Comparison of ENCODE assay signal across 8 cellular contexts in genomic region chr19:8446055-8446709, GRCh38. TPM values are rescaled to one million over a fixed set of nuclear protein-coding genes. Genes with fewer than 3 reads are reported as not detected.
DNase-seq lines count a peak whose midpoint lies in the region; ATAC-seq and TF ChIP-seq lines count a peak whose summit lies in the region.

No MANE protein-coding gene starts in this region.

- no peaks in the 10 kb centered on the region for H3K9me2 ChIP-seq in HCT116 (ENCODE audit: insufficient read depth)

- ATAC-seq in HCT116, result no peak
- ATAC-seq in stimulated activated effector memory CD8-positive, alpha-beta T cell treated with anti-CD3 and anti-CD28 coated beads, Interleukin-12 subunit alpha, Interleukin-12 subunit beta, amount 100 ng/mL, for 72 hours, result no peak
- no peak for ATAC-seq in GM19452 (IDR thresholded peaks at IDR 0.05; ENCODE audit: unreplicated experiment)
- no peak for ATAC-seq in omental fat pad (ENCODE audit: low FRiP score)

- H3K4me3 Mint-ChIP-seq in activated CD4-positive, alpha-beta memory T cell treated with anti-CD3 and anti-CD28 coated beads, Interleukin-2, amount 10 ng/mL, durations not matched to agents 7 days and 5 days, result peak overlapping the region; percentile 87
- H3K4me3 Mint-ChIP-seq in stimulated activated effector memory CD8-positive, alpha-beta T cell treated with anti-CD3 and anti-CD28 coated beads, Interleukin-12 subunit alpha, Interleukin-12 subunit beta, amount 100 ng/mL, for 72 hours, result peak overlapping the region; percentile 90

- RAD21 ChIA-PET in HCT116 (lab: Charles Lee; ENCODE audit: low non-redundant PET in 1 of 2, low total read pairs in 2 of 2, uncharacterized antibody in 2 of 2, unreplicated experiment in 2 of 2), result no interaction called here

- peak overlapping the region; percentile 98 for H3K27ac ChIP-seq in HCT116 (ENCODE audit: low read depth, low read length)

- CTCF ChIA-PET in HCT116 (lab: Charles Lee), result no interaction called here
- CTCF ChIA-PET in activated CD4-positive, alpha-beta memory T cell treated with anti-CD3 and anti-CD28 coated beads, Interleukin-2, amount 10 ng/mL, durations not matched to agents 7 days and 5 days (lab: Charles Lee), result interaction anchor here (0.6 to 2.9 kb wide), 5 partner anchors 11 to 152 kb away, joined by 3 to 18 read pairs (median 3); partner anchors contain the start of gene MARCHF2

- TF ChIP-seq RAD21 in HCT116 (IDR thresholded peaks at IDR 0.05; ENCODE audit: low read depth), result no peak

- no peaks in the 10 kb centered on the region for H3K27me3 Mint-ChIP-seq in activated CD4-positive, alpha-beta memory T cell treated with anti-CD3 and anti-CD28 coated beads, Interleukin-2, amount 10 ng/mL, durations not matched to agents 7 days and 5 days

- H3K4me1 ChIP-seq in HCT116 (ENCODE audit: control insufficient read depth in 1 of 2, insufficient read depth in 2 of 2, low read length in 2 of 2) (peaks cover 22 to 54% of the 10 kb centered on the region in 2 experiments), iPS-15b (ENCODE audit: control insufficient read depth, insufficient read depth, low read length) (peaks cover 19% of the 10 kb centered on the region)

- H3K27me3 ChIP-seq in HCT116 (ENCODE audit: insufficient read depth, low read length) (no peaks in the 10 kb centered on the region), iPS-15b (ENCODE audit: control insufficient read depth, insufficient read depth, low read length) (no peaks in the 10 kb centered on the region)

- DNase-seq in HCT116 (ENCODE audit: low read depth, low spot score) (no peak), NCI-H2107 (lab: John Stamatoyannopoulos, UW) (no peak), DMS153 (lab: John Stamatoyannopoulos, UW) (no peak), omental fat pad (ENCODE audit: low spot score) (no peak)
- no peak for DNase-seq in activated CD4-positive, alpha-beta memory T cell treated with anti-CD3 and anti-CD28 coated beads, Interleukin-2, amount 10 ng/mL, durations not matched to agents 7 days and 5 days
- DNase-seq in stimulated activated effector memory CD8-positive, alpha-beta T cell treated with anti-CD3 and anti-CD28 coated beads, Interleukin-12 subunit alpha, Interleukin-12 subunit beta, amount 100 ng/mL, for 72 hours (ENCODE audit: low spot score in 2 of 2), result no peak

- no peaks in the 10 kb centered on the region for H3K9me3 ChIP-seq in HCT116 (ENCODE audit: control insufficient read depth in 1 of 2, insufficient read depth in 1 of 2, low read depth in 1 of 2, low read length in 2 of 2)
- H3K9me3 ChIP-seq in iPS-15b (ENCODE audit: control insufficient read depth, insufficient read depth, low read length), result no peaks in the 10 kb centered on the region

- H3K9ac ChIP-seq in HCT116 (ENCODE audit: low read length), result peak overlapping the region; percentile 99
- peak overlapping the region; percentile 97 for H3K9ac ChIP-seq in iPS-15b (ENCODE audit: low read depth, low read length)

- H4K20me1 ChIP-seq in HCT116 (ENCODE audit: insufficient read depth), result peaks cover 32% of the 10 kb centered on the region; the same call in 1 of the 2 replicates

- TSS peak; percentile 50 for BruUV-seq in HCT116 (replicated peaks; lab: Mats Ljungman, UMichigan)

- H3K4me3 ChIP-seq in HCT116 (replicated peaks in 1 of 2; ENCODE audit: low read depth in 1 of 2, low read length in 2 of 2) (peak overlapping the region; percentile 65 to 78), iPS-15b (ENCODE audit: low read depth, low read length) (peak overlapping the region; percentile 91)

- no peak overlapping the region for H2AFZ ChIP-seq in HCT116 (ENCODE audit: low read depth, low read length, poor library complexity, severe bottlenecking)

- peak overlapping the region; percentile 89 for H3K27ac Mint-ChIP-seq in activated CD4-positive, alpha-beta memory T cell treated with anti-CD3 and anti-CD28 coated beads, Interleukin-2, amount 10 ng/mL, durations not matched to agents 7 days and 5 days
- H3K27ac Mint-ChIP-seq in stimulated activated effector memory CD8-positive, alpha-beta T cell treated with anti-CD3 and anti-CD28 coated beads, Interleukin-12 subunit alpha, Interleukin-12 subunit beta, amount 100 ng/mL, for 72 hours, result peak overlapping the region; percentile 99

- POLR2A ChIA-PET in HCT116 (lab: Charles Lee), result interaction anchor here (0.6 to 1.0 kb wide), 2 partner anchors 10 to 517 kb away, joined by 3 to 4 read pairs; no protein-coding TSS in a partner anchor
- POLR2A ChIA-PET in activated CD4-positive, alpha-beta memory T cell treated with anti-CD3 and anti-CD28 coated beads, Interleukin-2, amount 10 ng/mL, durations not matched to agents 7 days and 5 days (lab: Charles Lee), result interaction anchor here (0.6 to 5.4 kb wide), 11 partner anchors 10 to 577 kb away, joined by 3 to 50 read pairs (median 5); partner anchors contain the start of genes MARCHF2, MYO1F, NDUFA7 and RPS28

- H3K36me3 ChIP-seq in HCT116 (ENCODE audit: control insufficient read depth in 1 of 2, insufficient read depth in 2 of 2, low read length in 2 of 2) (peaks cover 18 to 19% of the 10 kb centered on the region in 2 experiments), iPS-15b (ENCODE audit: control insufficient read depth, insufficient read depth, low read length) (peaks cover 7% of the 10 kb centered on the region)

- H3K9me3 Mint-ChIP-seq in activated CD4-positive, alpha-beta memory T cell treated with anti-CD3 and anti-CD28 coated beads, Interleukin-2, amount 10 ng/mL, durations not matched to agents 7 days and 5 days, result no peaks in the 10 kb centered on the region
- no peaks in the 10 kb centered on the region for H3K9me3 Mint-ChIP-seq in stimulated activated effector memory CD8-positive, alpha-beta T cell treated with anti-CD3 and anti-CD28 coated beads, Interleukin-12 subunit alpha, Interleukin-12 subunit beta, amount 100 ng/mL, for 72 hours

- H3K4me2 ChIP-seq in HCT116 (ENCODE audit: low read length), result peak overlapping the region; percentile 71

- TF ChIP-seq POLR2A in HCT116 (IDR thresholded peaks at IDR 0.05; ENCODE audit: borderline replicate concordance, extremely low read depth, insufficient read depth, insufficient read length), result no peak

- H3K4me1 Mint-ChIP-seq in activated CD4-positive, alpha-beta memory T cell treated with anti-CD3 and anti-CD28 coated beads, Interleukin-2, amount 10 ng/mL, durations not matched to agents 7 days and 5 days, result peaks cover 46% of the 10 kb centered on the region
- peaks cover 56% of the 10 kb centered on the region for H3K4me1 Mint-ChIP-seq in stimulated activated effector memory CD8-positive, alpha-beta T cell treated with anti-CD3 and anti-CD28 coated beads, Interleukin-12 subunit alpha, Interleukin-12 subunit beta, amount 100 ng/mL, for 72 hours

- TF ChIP-seq CTCF in HCT116 (IDR thresholded peaks at IDR 0.05 in 2 of 3, conservative IDR thresholded peaks at IDR 0.05 in 1 of 3; ENCODE audit: borderline replicate concordance in 1 of 3, insufficient read depth in 1 of 3, low read depth in 2 of 3, low read length in 2 of 3) (no peak), omental fat pad (IDR thresholded peaks at IDR 0.05) (no peak)

- intact Hi-C loops in HCT116 (cut with micrococcal nuclease), result loop anchor here (10.0 kb wide), 1 partner anchor 91 kb away; no protein-coding TSS in a partner anchor

- H3K79me2 ChIP-seq in HCT116 (ENCODE audit: insufficient read depth, low read length), result peaks cover 64% of the 10 kb centered on the region

- H3K36me3 Mint-ChIP-seq in activated CD4-positive, alpha-beta memory T cell treated with anti-CD3 and anti-CD28 coated beads, Interleukin-2, amount 10 ng/mL, durations not matched to agents 7 days and 5 days (ENCODE audit: low read depth), result peaks cover 32% of the 10 kb centered on the region
- H3K36me3 Mint-ChIP-seq in stimulated activated effector memory CD8-positive, alpha-beta T cell treated with anti-CD3 and anti-CD28 coated beads, Interleukin-12 subunit alpha, Interleukin-12 subunit beta, amount 100 ng/mL, for 72 hours, result peaks cover 68% of the 10 kb centered on the region

TF ChIP-seq in HCT116, 20 proteins besides CTCF, POLR2A, EP300 and RAD21 (continues in another document):
- TF ChIP-seq FOSL1 (IDR thresholded peaks at IDR 0.05; ENCODE audit: low read depth) (no peak), POLR2AphosphoS5 (IDR thresholded peaks at IDR 0.05; ENCODE audit: low read depth, low read length) (no peak), SP1 (IDR thresholded peaks at IDR 0.05; ENCODE audit: low read depth) (no peak), EZH2 (IDR thresholded peaks at IDR 0.05) (no peak), CEBPB (IDR thresholded peaks at IDR 0.05; ENCODE audit: low read depth) (no peak), ATF3 (IDR thresholded peaks at IDR 0.05) (no peak)

RNA-seq across cellular contexts. Expression of gene HNRNPM, which starts 1.4 kb away (rescaled TPM):
- total RNA-seq in HCT116 (2021; ENCODE audit: unreplicated experiment) (298 TPM), omental fat pad (100 to 1,000 TPM in 3 of 4 donors, 10 to 100 TPM in 1; 80.4 to 158 (median 111) TPM)
- polyA plus RNA-seq in HCT116 (2012), result 187 and 244 TPM in 2 replicates
- total RNA-seq in activated CD4-positive, alpha-beta memory T cell treated with anti-CD3 and anti-CD28 coated beads, Interleukin-2, amount 10 ng/mL, durations not matched to agents 7 days and 5 days, result 100 to 1,000 TPM; 205 to 211 TPM

RNA-seq across cellular contexts. Expression of gene MARCHF2, which starts 33.1 kb away (rescaled TPM):
- 22.5 TPM for total RNA-seq in HCT116 (2021; ENCODE audit: unreplicated experiment)
- 22.9 and 27.8 TPM in 2 replicates for polyA plus RNA-seq in HCT116 (2012)
- 10 to 100 TPM; 20.6 to 20.8 TPM for total RNA-seq in activated CD4-positive, alpha-beta memory T cell treated with anti-CD3 and anti-CD28 coated beads, Interleukin-2, amount 10 ng/mL, durations not matched to agents 7 days and 5 days
- 100 to 1,000 TPM; 167 to 296 (median 203) TPM for total RNA-seq in omental fat pad

RNA-seq across cellular contexts. Expression of gene RAB11B, which starts 56.0 kb away (rescaled TPM):
- total RNA-seq in HCT116 (2021; ENCODE audit: unreplicated experiment) (140 TPM), omental fat pad (10 to 100 TPM; 31.6 to 55.6 (median 41.2) TPM)
- polyA plus RNA-seq in HCT116 (2012), result 164 and 236 TPM in 2 replicates
- total RNA-seq in activated CD4-positive, alpha-beta memory T cell treated with anti-CD3 and anti-CD28 coated beads, Interleukin-2, amount 10 ng/mL, durations not matched to agents 7 days and 5 days, result 10 to 100 TPM; 90.9 to 93.7 TPM

RNA-seq across cellular contexts. Expression of gene PRAM1, which starts 56.3 kb away (rescaled TPM):
- 1.3 TPM for total RNA-seq in HCT116 (2021; ENCODE audit: unreplicated experiment)
- polyA plus RNA-seq in HCT116 (2012), result 1.3 and 1.5 TPM in 2 replicates
- total RNA-seq in activated CD4-positive, alpha-beta memory T cell treated with anti-CD3 and anti-CD28 coated beads, Interleukin-2, amount 10 ng/mL, durations not matched to agents 7 days and 5 days, result under 1 TPM; 0.58 to 0.63 TPM
- total RNA-seq in omental fat pad, result 1 to 10 TPM in 3 of 4 donors, under 1 TPM in 1; 0.56 to 4.6 (median 1.9) TPM
